In genomic region chr12:77152623-77153193, GRCh38 we compare ENCODE assay signal across 8 cellular contexts.
DNase-seq lines count a peak whose midpoint lies in the region; ATAC-seq and TF ChIP-seq lines count a peak whose summit lies in the region.

No MANE protein-coding gene starts in this region.

- H3K4me3 ChIP-seq in PC-3 (ENCODE audit: low read length) (no peak overlapping the region), aorta (ENCODE audit: low read length in 2 of 2) (no peak overlapping the region), sigmoid colon (no peak overlapping the region)

- H3K36me3 ChIP-seq in PC-3 (ENCODE audit: low read depth, low read length): no peaks in the 10 kb centered on the region
- H3K36me3 ChIP-seq in aorta (ENCODE audit: control insufficient read depth in 1 of 2, insufficient read depth in 2 of 2, low read length in 1 of 2): no peaks in the 10 kb centered on the region
- no peaks in the 10 kb centered on the region for H3K36me3 ChIP-seq in sigmoid colon

- no peak overlapping the region for H3K4me2 ChIP-seq in PC-3 (ENCODE audit: low read length)

- H3K27me3 ChIP-seq in PC-3 (ENCODE audit: low read length) (no peaks in the 10 kb centered on the region), foreskin keratinocyte (no peaks in the 10 kb centered on the region), aorta (ENCODE audit: control insufficient read depth in 1 of 2, insufficient read depth in 2 of 2, low read length in 1 of 2) (no peaks in the 10 kb centered on the region), sigmoid colon (no peaks in the 10 kb centered on the region)

- BruUV-seq in PC-3 (replicated peaks; lab: Mats Ljungman, UMichigan): no TSS peak

- H3K9me2 ChIP-seq in PC-3 (replicated peaks; ENCODE audit: low read length): no peaks in the 10 kb centered on the region; the same call in 1 of the 2 replicates

- H2AFZ ChIP-seq in PC-3 (ENCODE audit: low read length): no peak overlapping the region

- CTCF ChIA-PET in PC-3 (lab: Charles Lee): interaction anchor here (0.6 to 1.5 kb wide), 6 partner anchors 116 to 537 kb away, joined by 3 to 9 read pairs (median 4); no protein-coding TSS in a partner anchor

- no peaks in the 10 kb centered on the region for H3F3A ChIP-seq in PC-3 (ENCODE audit: low read length, unreplicated experiment)

- H3K27ac ChIP-seq in PC-3 (ENCODE audit: low read length) (no peak overlapping the region), foreskin keratinocyte (no peak overlapping the region), aorta (ENCODE audit: low read depth in 1 of 2, low read length in 2 of 2) (no peak overlapping the region), sigmoid colon (no peak overlapping the region)

- H3K9me3 ChIP-seq in PC-3 (ENCODE audit: low read length) (no peaks in the 10 kb centered on the region), aorta (ENCODE audit: control insufficient read depth, low read length) (peaks cover 1% of the 10 kb centered on the region), sigmoid colon (no peaks in the 10 kb centered on the region)

- H3K4me1 ChIP-seq in PC-3 (ENCODE audit: insufficient read depth, low read length): peaks cover 15% of the 10 kb centered on the region
- H3K4me1 ChIP-seq in foreskin keratinocyte: no peaks in the 10 kb centered on the region
- H3K4me1 ChIP-seq in aorta (ENCODE audit: control insufficient read depth in 1 of 2, insufficient read depth in 2 of 2, low read length in 2 of 2): no peaks in the 10 kb centered on the region
- no peaks in the 10 kb centered on the region for H3K4me1 ChIP-seq in sigmoid colon

- peak; percentile 74 for TF ChIP-seq CTCF in PC-3 (conservative IDR thresholded peaks at IDR 0.05; ENCODE audit: low read depth, low read length)
- peak; percentile 77 for TF ChIP-seq CTCF in foreskin keratinocyte (conservative IDR thresholded peaks at IDR 0.05)
- TF ChIP-seq CTCF in sigmoid colon (IDR thresholded peaks at IDR 0.05): no peak

- 1 to 4% methylated on average over 2 of the region's 2 CpGs for WGBS in aorta, 2 donors
- WGBS in sigmoid colon, 2 donors: 4 to 11% methylated on average over 2 of the region's 2 CpGs

- H3K79me2 ChIP-seq in PC-3 (ENCODE audit: low read length): no peaks in the 10 kb centered on the region

- TF ChIP-seq EP300 in sigmoid colon (IDR thresholded peaks at IDR 0.05): no peak

- TF ChIP-seq POLR2A in sigmoid colon (IDR thresholded peaks at IDR 0.05): no peak

- H3K9ac ChIP-seq in PC-3 (ENCODE audit: low read length): no peak overlapping the region

- ATAC-seq in PC-3: 0 out of 2 replicates have a peak, but pooled peaks have one; percentile 16
- ATAC-seq in foreskin keratinocyte: peak; percentile 20
- ATAC-seq in sciatic nerve: peak; percentile 52
- ATAC-seq in GM21786 (IDR thresholded peaks at IDR 0.05; ENCODE audit: unreplicated experiment): no peak
- ATAC-seq in aorta (ENCODE audit: low FRiP score): no peak

- intact Hi-C loops in PC-3 (cut with micrococcal nuclease): loop anchor here (1.0 to 10.0 kb wide), 4 partner anchors 159 to 533 kb away; no protein-coding TSS in a partner anchor
- intact Hi-C loops in sciatic nerve (cut with DNase I): loop anchor here (10.0 kb wide), 1 partner anchor 532 kb away; no protein-coding TSS in a partner anchor
- intact Hi-C loops in aorta (cut with DNase I): loop anchor here in 1 of 2 donors (5.0 kb wide), 1 partner anchor 535 kb away; no protein-coding TSS in a partner anchor
- intact Hi-C loops in sigmoid colon (cut with DNase I): loop anchor here (5.0 kb wide), 1 partner anchor 535 kb away; no protein-coding TSS in a partner anchor

- no peaks in the 10 kb centered on the region for H4K20me1 ChIP-seq in PC-3 (ENCODE audit: low read length)

- DNase-seq in DMS79 treated with DMSO at 0.1 percent for 48 hours (lab: John Stamatoyannopoulos, UW) (peak; percentile 4), DMS79 (lab: John Stamatoyannopoulos, UW) (no peak), PC-3 (peak; percentile 63), foreskin keratinocyte (no peak), sciatic nerve (ENCODE audit: low spot score) (no peak), aorta (no peak), sigmoid colon (no peak)

- POLR2A ChIA-PET in PC-3 (lab: Charles Lee; ENCODE audit: unreplicated experiment): no interaction called here

Comparison
In these comparisons a context has a peak if more than half of its experiments do, and no peak if none do; other contexts are left out.
1. DNase-seq: peak in DMS79 treated with DMSO at 0.1 percent for 48 hours (single experiment) and PC-3 (single experiment); none in DMS79 (single experiment), foreskin keratinocyte (0 of 2), sciatic nerve (single experiment), aorta (0 of 2) and sigmoid colon (single experiment).
2. ATAC-seq: peak in PC-3 (single experiment), foreskin keratinocyte (single experiment) and sciatic nerve (single experiment); none in GM21786 (single experiment) and aorta (single experiment).
3. CTCF ChIP-seq: peak in PC-3 (single experiment) and foreskin keratinocyte (single experiment); none in sigmoid colon (0 of 4).